In the genomic region with DNA sequence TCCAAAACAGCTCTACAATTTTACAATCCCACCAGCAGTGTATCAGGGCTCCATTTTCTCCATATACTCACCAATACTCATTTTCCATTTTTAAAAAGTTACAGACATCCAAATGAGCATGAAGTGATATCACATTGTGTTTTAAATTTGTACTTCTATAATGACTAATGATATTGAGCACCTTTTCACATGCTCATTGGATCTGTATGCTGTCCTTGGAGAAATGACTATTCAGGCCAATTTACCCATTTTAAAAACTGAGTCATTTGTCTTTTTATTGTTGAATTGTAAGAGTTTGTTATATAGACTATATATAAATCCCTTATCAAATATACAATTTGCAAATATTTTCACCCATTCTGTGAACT, we compare ENCODE assay signal across 25 cellular contexts.
"Had no signal": no experiment of that assay in that cellular context is flagged by ENCODE, and none has a peak within 500 bp of the region (broad histone marks: within the 10 kb centered on the region; RNA-seq: fewer than 3 reads in every experiment).

No MANE protein-coding gene starts in this region.

- H3K4me1 ChIP-seq: pancreas, prostate gland, uterus had no signal

- H3K4me3 ChIP-seq: pancreas, prostate gland, thoracic aorta, uterus had no signal

- H3K27ac ChIP-seq: pancreas, prostate gland, thoracic aorta, uterus had no signal

- DNase-seq: activated CD4-positive, alpha-beta memory T cell treated with anti-CD3 and anti-CD28 coated beads, Interleukin-2, amount 10 ng/mL, durations not matched to agents 7 days and 5 days; activated CD4-positive, alpha-beta T cell treated with anti-CD3 and anti-CD28 coated beads for 1 hour; activated CD4-positive, alpha-beta T cell treated with anti-CD3 and anti-CD28 coated beads, Interleukin-2, amount 10 ng/mL, durations not matched to agents 7 days and 5 days; activated CD8-positive, alpha-beta memory T cell treated with anti-CD3 and anti-CD28 coated beads, Interleukin-2, amount 50 U/mL, for 48 hours; activated gamma-delta T cell; activated naive CD4-positive, alpha-beta T cell treated with anti-CD3 and anti-CD28 coated beads, Interleukin-2, amount 10 ng/mL, durations not matched to agents 7 days and 5 days; activated T-cell treated with anti-CD3 and anti-CD28 coated beads, Interleukin-2, amount 50 U/mL, for 24 hours; amniotic stem cell; central memory CD4-positive, alpha-beta T cell; endodermal cell; head of caudate nucleus; hippocampal formation; kidney; left colon; naive thymus-derived CD4-positive, alpha-beta T cell; pancreas; retina; small intestine; stimulated activated CD4-positive, alpha-beta T cell treated with anti-CD3 and anti-CD28 coated beads, Interleukin-4, amount 100 ng/mL, for 24 hours; T-helper 2 cell; uterus had no signal

- ATAC-seq: left colon; naive thymus-derived CD4-positive, alpha-beta T cell; pancreas; sciatic nerve; stimulated activated effector memory CD8-positive, alpha-beta T cell treated with anti-CD3 and anti-CD28 coated beads, Interleukin-12 subunit alpha, Interleukin-12 subunit beta, amount 100 ng/mL, for 72 hours had no signal

- H3K27me3 ChIP-seq: uterus had no signal

- H3K9me3 ChIP-seq: pancreas, prostate gland, thoracic aorta, uterus had no signal

- H3K36me3 ChIP-seq: pancreas, prostate gland, thoracic aorta, uterus had no signal
